Comparison of ENCODE assay signal across 9 cellular contexts in the genomic region with DNA sequence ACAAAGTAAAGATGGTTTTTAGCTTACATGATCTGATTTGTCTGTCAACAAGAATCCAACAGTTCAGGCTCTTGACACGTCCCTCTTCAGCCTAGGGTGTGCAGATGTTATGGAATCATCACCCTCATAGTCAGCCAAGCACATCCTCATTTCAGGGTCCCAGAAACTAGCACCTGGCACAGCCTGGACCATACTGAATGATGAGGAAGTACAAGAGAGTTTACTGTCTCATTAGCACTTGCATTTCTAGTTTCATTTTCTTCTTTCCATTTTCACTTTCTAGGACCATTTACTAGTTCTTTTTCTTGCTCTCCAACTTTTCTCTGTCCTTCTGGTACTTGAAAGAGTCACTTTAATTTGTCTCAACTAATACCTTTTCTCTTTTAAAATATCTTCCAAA. TPM values are rescaled to one million over a fixed set of nuclear protein-coding genes. Genes with fewer than 3 reads are reported as not detected.
DNase-seq lines count a peak whose midpoint lies in the region; ATAC-seq and TF ChIP-seq lines count a peak whose summit lies in the region.
"Had no signal": no experiment of that assay in that cellular context is flagged by ENCODE, and none has a peak within 500 bp of the region (broad histone marks: within the 10 kb centered on the region; RNA-seq: fewer than 3 reads in every experiment).

No MANE protein-coding gene starts in this region.

- POLR2A ChIA-PET in activated naive CD8-positive, alpha-beta T cell treated with anti-CD3 and anti-CD28 coated beads, Interleukin-2, amount 10 ng/mL, durations not matched to agents 7 days and 5 days (lab: Charles Lee), result interaction anchor here (0.7 to 3.1 kb wide), 7 partner anchors 7 to 71 kb away, joined by 3 to 25 read pairs (median 7); no protein-coding TSS in a partner anchor

- peaks cover 48 to 70% of the 10 kb centered on the region in 2 donors for H3K36me3 Mint-ChIP-seq in CD14-positive monocyte
- peaks cover 35% of the 10 kb centered on the region for H3K36me3 Mint-ChIP-seq in activated naive CD8-positive, alpha-beta T cell treated with anti-CD3 and anti-CD28 coated beads, Interleukin-2, amount 10 ng/mL, durations not matched to agents 7 days and 5 days

- peak overlapping the region; percentile 82 to 93 (median 89) for H3K27ac Mint-ChIP-seq in CD14-positive monocyte
- H3K27ac Mint-ChIP-seq in activated naive CD8-positive, alpha-beta T cell treated with anti-CD3 and anti-CD28 coated beads, Interleukin-2, amount 10 ng/mL, durations not matched to agents 7 days and 5 days, result peak overlapping the region; percentile 97

- H3K4me3 Mint-ChIP-seq in CD14-positive monocyte, result peak overlapping the region; percentile 42 to 63
- peak overlapping the region; percentile 99 for H3K4me3 Mint-ChIP-seq in activated naive CD8-positive, alpha-beta T cell treated with anti-CD3 and anti-CD28 coated beads, Interleukin-2, amount 10 ng/mL, durations not matched to agents 7 days and 5 days

- ATAC-seq in GM19043 (IDR thresholded peaks at IDR 0.05; ENCODE audit: low read depth, unreplicated experiment) (peak; percentile 44), HG03469 (IDR thresholded peaks at IDR 0.05; ENCODE audit: unreplicated experiment) (peak; percentile 32)
- ATAC-seq in activated naive CD8-positive, alpha-beta T cell treated with anti-CD3 and anti-CD28 coated beads, Interleukin-2, amount 10 ng/mL, durations not matched to agents 7 days and 5 days (ENCODE audit: low read depth), result peak; percentile 8

- no peak for TF ChIP-seq CTCF in CD14-positive monocyte (IDR thresholded peaks at IDR 0.05)

- intact Hi-C loops in CD14-positive monocyte (cut with micrococcal nuclease), result loop anchor here in 1 of 2 donors (10.0 kb wide), 1 partner anchor 66 kb away; no protein-coding TSS in a partner anchor

- H3K9me3 Mint-ChIP-seq in CD14-positive monocyte, result peaks cover 0 to 5% (median 0%) of the 10 kb centered on the region in 7 donors
- H3K9me3 Mint-ChIP-seq in activated naive CD8-positive, alpha-beta T cell treated with anti-CD3 and anti-CD28 coated beads, Interleukin-2, amount 10 ng/mL, durations not matched to agents 7 days and 5 days, result peaks cover 6% of the 10 kb centered on the region

- DNase-seq in CD14-positive monocyte (ENCODE audit: low spot score), result no peak
- DNase-seq in activated naive CD8-positive, alpha-beta T cell treated with anti-CD3 and anti-CD28 coated beads, Interleukin-2, amount 10 ng/mL, durations not matched to agents 7 days and 5 days, result no peak
- no peak for DNase-seq in NCI-H1436 (lab: John Stamatoyannopoulos, UW)
- no peak for DNase-seq in NCI-H187 treated with DMSO at 0.1 percent for 48 hours (lab: John Stamatoyannopoulos, UW)
- no peak for DNase-seq in hepatic stellate cell (ENCODE audit: low spot score)
- no peak for DNase-seq in NCI-H1694 treated with DMSO at 0.1 percent for 48 hours (lab: John Stamatoyannopoulos, UW)
- DNase-seq: EL had no signal

- no peaks in the 10 kb centered on the region for H3K27me3 Mint-ChIP-seq in CD14-positive monocyte (ENCODE audit: low read depth in 3 of 3)
- no peaks in the 10 kb centered on the region for H3K27me3 Mint-ChIP-seq in activated naive CD8-positive, alpha-beta T cell treated with anti-CD3 and anti-CD28 coated beads, Interleukin-2, amount 10 ng/mL, durations not matched to agents 7 days and 5 days

- peaks cover 90% of the 10 kb centered on the region for H3K4me1 Mint-ChIP-seq in CD14-positive monocyte
- peaks cover 71% of the 10 kb centered on the region for H3K4me1 Mint-ChIP-seq in activated naive CD8-positive, alpha-beta T cell treated with anti-CD3 and anti-CD28 coated beads, Interleukin-2, amount 10 ng/mL, durations not matched to agents 7 days and 5 days

RNA-seq across cellular contexts. Expression of a gene that starts 6.5 kb away (rescaled TPM):
- polyA plus RNA-seq in CD14-positive monocyte, result 100 to 1,000 TPM; 154 to 179 TPM
- 100 to 1,000 TPM; 181 to 195 TPM for total RNA-seq in activated naive CD8-positive, alpha-beta T cell treated with anti-CD3 and anti-CD28 coated beads, Interleukin-2, amount 10 ng/mL, durations not matched to agents 7 days and 5 days
